Comparison of ENCODE assay signal across 21 cellular contexts in genomic region chr7:16144361-16144760, GRCh38.
DNase-seq lines count a peak whose midpoint lies in the region; TF ChIP-seq lines count a peak whose summit lies in the region.
"Had no signal": no experiment of that assay in that cellular context is flagged by ENCODE, and none has a peak within 500 bp of the region (broad histone marks: within the 10 kb centered on the region; RNA-seq: fewer than 3 reads in every experiment).

No MANE protein-coding gene starts in this region.

- POLR2A ChIA-PET in MCF 10A (lab: Yijun Ruan, JAX) = no interaction called here

- H2AK5ac ChIP-seq in trophoblast cell (ENCODE audit: low read length) = no peak overlapping the region

- peaks cover 5% of the 10 kb centered on the region for H3K4me1 Mint-ChIP-seq in MCF 10A (ENCODE audit: insufficient read depth, unreplicated experiment)
- H3K4me1 Mint-ChIP-seq: CD14-positive monocyte; CD8-positive, alpha-beta memory T cell had no signal

- H3K4me3 ChIP-seq in mammary epithelial cell (replicated peaks in 1 of 3; ENCODE audit: insufficient read depth in 1 of 3, low read depth in 2 of 3, low read length in 3 of 3) (no peak overlapping the region), trophoblast cell (ENCODE audit: low read depth, low read length) (no peak overlapping the region)
- H3K4me3 ChIP-seq: BLaER1 treated with 17β-estradiol and CSF1 and Interleukin-3, amounts not matched to agents 10 nM and 100 nM; GM12878 had no signal

- intact Hi-C loops in MCF 10A (cut with micrococcal nuclease) (no loop called here), mammary epithelial cell (cut with micrococcal nuclease) (no loop called here)

- H4K91ac ChIP-seq in trophoblast cell (ENCODE audit: low read depth, low read length) = no peak overlapping the region

- no peaks in the 10 kb centered on the region for H3K4me1 ChIP-seq in mammary epithelial cell (ENCODE audit: insufficient read depth, low read length)
- no peaks in the 10 kb centered on the region for H3K4me1 ChIP-seq in trophoblast cell (ENCODE audit: control insufficient read depth in 1 of 2, insufficient read depth in 2 of 2, low read length in 2 of 2)
- H3K4me1 ChIP-seq: BE2C; BLaER1 treated with 17β-estradiol and CSF1 and Interleukin-3, amounts not matched to agents 10 nM and 100 nM had no signal

- H4K12ac ChIP-seq in trophoblast cell (ENCODE audit: low read depth, low read length) = no peak overlapping the region

- H2BK120ac ChIP-seq in trophoblast cell (ENCODE audit: insufficient read depth, low read length, poor library complexity) = no peak overlapping the region

- H3K4me3 Mint-ChIP-seq in MCF 10A (ENCODE audit: unreplicated experiment) = no peak overlapping the region
- H3K4me3 Mint-ChIP-seq: CD14-positive monocyte; CD4-positive, alpha-beta T cell; CD8-positive, alpha-beta memory T cell had no signal

- CTCF ChIA-PET in MCF 10A (lab: Yijun Ruan, JAX) = interaction anchor here (0.5 to 1.0 kb wide), 3 partner anchors 67 to 257 kb away, joined by 3 read pairs; no protein-coding TSS in a partner anchor
- CTCF ChIA-PET in mammary epithelial cell (lab: Charles Lee; ENCODE audit: low non-redundant PET) = no interaction called here

- no peak for TF ChIP-seq CTCF in MCF 10A (IDR thresholded peaks at IDR 0.05; ENCODE audit: unreplicated experiment)
- no peak for TF ChIP-seq CTCF in mammary epithelial cell (conservative IDR thresholded peaks at IDR 0.05 in 1 of 2, IDR thresholded peaks at IDR 0.05 in 1 of 2; ENCODE audit: extremely low read depth in 1 of 2, insufficient read depth in 1 of 2, low read depth in 1 of 2, low read length in 2 of 2)

- no TSS peak for BruUV-seq in MCF 10A (replicated peaks; lab: Mats Ljungman, UMichigan)
- BruUV-seq in mammary epithelial cell (replicated peaks; lab: Mats Ljungman, UMichigan) = no TSS peak

- in situ Hi-C loops in mammary epithelial cell (cut with MboI; ENCODE audit: low sequenced_read_pairs in 2 of 2) = loop anchor here in 1 of 2 donors (25.0 kb wide), 1 partner anchor 293 kb away; no protein-coding TSS in a partner anchor

- WGBS in mammary epithelial cell (ENCODE audit: low coverage, missing lambda C conversion rate) = 80% methylated on average over 4 of the region's 4 CpGs
- no CpG with 5 or more reads among the region's 4 CpGs for WGBS in trophoblast cell (ENCODE audit: extremely low coverage, insufficient coverage, insufficient read length)

- H3K9me3 ChIP-seq in mammary epithelial cell (replicated peaks; ENCODE audit: insufficient read depth, low read length) (peaks cover 3% of the 10 kb centered on the region), trophoblast cell (ENCODE audit: insufficient read depth, low read depth, low read length) (peaks cover 9% of the 10 kb centered on the region)
- H3K9me3 ChIP-seq: BE2C had no signal

- peak overlapping the region; percentile 13 for H3K27ac Mint-ChIP-seq in MCF 10A (ENCODE audit: low read depth, unreplicated experiment)
- H3K27ac Mint-ChIP-seq: CD14-positive monocyte; CD4-positive, alpha-beta T cell; CD8-positive, alpha-beta memory T cell had no signal

- no peaks in the 10 kb centered on the region for H3K79me1 ChIP-seq in trophoblast cell (ENCODE audit: low read length)

- H3K14ac ChIP-seq in trophoblast cell (ENCODE audit: low read length) = no peak overlapping the region

- dilution Hi-C loops in mammary epithelial cell (cut with HindIII; ENCODE audit: low sequenced_read_pairs) = no loop called here

- H3K18ac ChIP-seq in trophoblast cell (ENCODE audit: low read length) = no peak overlapping the region

- H3K27ac ChIP-seq in mammary epithelial cell (ENCODE audit: insufficient read depth, low read depth, low read length) = no peak overlapping the region
- H3K27ac ChIP-seq in trophoblast cell (ENCODE audit: low read depth, low read length) = no peak overlapping the region
- H3K27ac ChIP-seq: 22Rv1; BLaER1 treated with 17β-estradiol and CSF1 and Interleukin-3, amounts not matched to agents 10 nM and 100 nM had no signal

- H3K9ac ChIP-seq in mammary epithelial cell (ENCODE audit: insufficient read depth, low read length) = no peak overlapping the region
- no peak overlapping the region for H3K9ac ChIP-seq in trophoblast cell (ENCODE audit: low read length)
- H3K9ac ChIP-seq: BLaER1 treated with 17β-estradiol and CSF1 and Interleukin-3, amounts not matched to agents 10 nM and 100 nM had no signal

- no peaks in the 10 kb centered on the region for H3K27me3 Mint-ChIP-seq in MCF 10A (ENCODE audit: insufficient read depth, unreplicated experiment)
- H3K27me3 Mint-ChIP-seq: CD4-positive, alpha-beta T cell; CD8-positive, alpha-beta memory T cell had no signal

- H3K23ac ChIP-seq in trophoblast cell (ENCODE audit: low read length) = no peak overlapping the region

- H4K20me1 ChIP-seq in mammary epithelial cell (ENCODE audit: insufficient read depth, low read length) = no peaks in the 10 kb centered on the region
- H4K20me1 ChIP-seq: BLaER1 treated with 17β-estradiol and CSF1 and Interleukin-3, amounts not matched to agents 10 nM and 100 nM had no signal

- H4K8ac ChIP-seq in trophoblast cell (ENCODE audit: low read depth, low read length) = no peak overlapping the region

- no peak overlapping the region for H2AFZ ChIP-seq in mammary epithelial cell (ENCODE audit: low read depth, low read length)
- no peak overlapping the region for H2AFZ ChIP-seq in trophoblast cell (ENCODE audit: insufficient read depth, low read length, poor library complexity)

- H3K36me3 ChIP-seq in mammary epithelial cell (ENCODE audit: insufficient read depth, low read length) (no peaks in the 10 kb centered on the region), trophoblast cell (ENCODE audit: control insufficient read depth in 1 of 2, insufficient read depth in 2 of 2, low read length in 2 of 2) (peaks cover 0 to 7% of the 10 kb centered on the region in 2 experiments)
- H3K36me3 ChIP-seq: BE2C had no signal

- peaks cover 4% of the 10 kb centered on the region for H3K36me3 Mint-ChIP-seq in MCF 10A (ENCODE audit: insufficient read depth, unreplicated experiment)
- H3K36me3 Mint-ChIP-seq: CD14-positive monocyte had no signal

- no peak overlapping the region for H2BK5ac ChIP-seq in trophoblast cell (ENCODE audit: low read depth, low read length, poor library complexity)

- H2BK12ac ChIP-seq in trophoblast cell (ENCODE audit: low read length) = no peak overlapping the region

- H3K79me2 ChIP-seq in mammary epithelial cell (ENCODE audit: insufficient read depth, low read length) (no peaks in the 10 kb centered on the region), trophoblast cell (ENCODE audit: control insufficient read depth, insufficient read depth, low read length, poor library complexity) (no peaks in the 10 kb centered on the region)

- H3K27me3 ChIP-seq in mammary epithelial cell (ENCODE audit: insufficient read depth, low read length) (no peaks in the 10 kb centered on the region), trophoblast cell (ENCODE audit: insufficient read depth, low read length) (no peaks in the 10 kb centered on the region)
- H3K27me3 ChIP-seq: BE2C; BLaER1 treated with 17β-estradiol and CSF1 and Interleukin-3, amounts not matched to agents 10 nM and 100 nM had no signal

- H3K4me2 ChIP-seq in mammary epithelial cell (ENCODE audit: insufficient read depth, low read depth, low read length) = no peak overlapping the region
- H3K4me2 ChIP-seq in trophoblast cell (ENCODE audit: low read length) = no peak overlapping the region
- H3K4me2 ChIP-seq: BLaER1 treated with 17β-estradiol and CSF1 and Interleukin-3, amounts not matched to agents 10 nM and 100 nM had no signal

- no peak overlapping the region for H3K4ac ChIP-seq in trophoblast cell (ENCODE audit: low read depth, low read length)

- DNase-seq in MCF 10A (ENCODE audit: unreplicated experiment) = no peak
- DNase-seq in mammary epithelial cell = no peak
- peak; percentile 15 for DNase-seq in HuH-7.5 (ENCODE audit: low spot score)
- DNase-seq in trophoblast cell = peak; percentile 10 to 61
- DNase-seq in GM19240 (ENCODE audit: insufficient read length, low spot score) = no peak
- no peak for DNase-seq in NCI-H2196 (lab: John Stamatoyannopoulos, UW; ENCODE audit: unreplicated experiment)
- DNase-seq: ACHN; AML-193; BE2C; Calu3; CD4-positive, alpha-beta T cell; CD8-positive, alpha-beta memory T cell; DMS79; EL; GDM1; H7; HCEC 1CT had no signal

- H3K9me3 Mint-ChIP-seq in MCF 10A (ENCODE audit: unreplicated experiment) = no peaks in the 10 kb centered on the region

Comparison
In these comparisons a context has a peak if more than half of its experiments do, and no peak if none do; other contexts are left out.
1. DNase-seq: peak in HuH-7.5 (single experiment) and trophoblast cell (2 of 2); none in MCF 10A (single experiment), mammary epithelial cell (single experiment), GM19240 (single experiment) and NCI-H2196 (single experiment).